ENCODE assay signal across 1 cellular context in genomic region chr12:45989277-45989856, GRCh38.
A peak's percentile ranks its signal among the peaks of the same experiment; 100 is the strongest.
TF ChIP-seq lines count a peak whose summit lies in the region.

No MANE protein-coding gene starts in this region.

TF ChIP-seq in HepG2, 621 proteins besides CTCF, POLR2A, EP300 and RAD21 (continued from another document):
- TF ChIP-seq CENPBD1 (CRISPR knock-in tag; IDR thresholded peaks at IDR 0.05; ENCODE audit: borderline replicate concordance, low read depth) (0 out of 2 replicates have a peak, but pooled peaks have one; percentile 3), EZH2 (conservative IDR thresholded peaks at IDR 0.05; ENCODE audit: low read depth, low read length) (no peak), ADNP (CRISPR knock-in tag; IDR thresholded peaks at IDR 0.05) (no peak), SIN3A (IDR thresholded peaks at IDR 0.05; ENCODE audit: borderline replicate concordance, low read depth, low read length) (no peak), ZBTB46 (CRISPR knock-in tag; IDR thresholded peaks at IDR 0.05; ENCODE audit: borderline replicate concordance) (0 out of 2 replicates have a peak, but pooled peaks have one; percentile 61), ZFP36L1 (CRISPR knock-in tag; IDR thresholded peaks at IDR 0.05) (0 out of 2 replicates have a peak, but pooled peaks have one; percentile 24), CBFB (CRISPR knock-in tag; IDR thresholded peaks at IDR 0.05) (no peak), ZNF260 (CRISPR knock-in tag; IDR thresholded peaks at IDR 0.05; ENCODE audit: borderline replicate concordance, low read depth) (no peak), ZNF800 (CRISPR knock-in tag; IDR thresholded peaks at IDR 0.05) (0 out of 2 replicates have a peak, but pooled peaks have one; percentile 0), TCF7 (IDR thresholded peaks at IDR 0.05; ENCODE audit: low read depth) (0 out of 2 replicates have a peak, but pooled peaks have one; percentile 26), ZBTB2 (CRISPR knock-in tag; IDR thresholded peaks at IDR 0.05; ENCODE audit: low read depth) (no peak), HOXA5 (CRISPR knock-in tag; IDR thresholded peaks at IDR 0.05) (0 out of 2 replicates have a peak, but pooled peaks have one; percentile 47), CREB1 (IDR thresholded peaks at IDR 0.05) (no peak), CREB1 (CRISPR knock-in tag; IDR thresholded peaks at IDR 0.05) (0 out of 2 replicates have a peak, but pooled peaks have one; percentile 65), PAXIP1 (CRISPR knock-in tag; conservative IDR thresholded peaks at IDR 0.05) (no peak), ETV5 (CRISPR knock-in tag; IDR thresholded peaks at IDR 0.05; ENCODE audit: borderline replicate concordance) (no peak), ZNF646 (CRISPR knock-in tag; IDR thresholded peaks at IDR 0.05) (no peak), HINFP (CRISPR knock-in tag; IDR thresholded peaks at IDR 0.05; ENCODE audit: low read depth) (0 out of 2 replicates have a peak, but pooled peaks have one; percentile 55), NR2F6 (IDR thresholded peaks at IDR 0.05) (0 out of 2 replicates have a peak, but pooled peaks have one; percentile 13), NR2F6 (CRISPR knock-in tag; IDR thresholded peaks at IDR 0.05) (peak; percentile 48; the same call in 1 of the 2 replicates), SATB2 (CRISPR knock-in tag; IDR thresholded peaks at IDR 0.05) (peak; percentile 44; the same call in 1 of the 2 replicates), ZNF496 (CRISPR knock-in tag; IDR thresholded peaks at IDR 0.05; ENCODE audit: insufficient replicate concordance) (no peak), ZNF784 (CRISPR knock-in tag; IDR thresholded peaks at IDR 0.05; ENCODE audit: borderline replicate concordance) (no peak), SOX13 (IDR thresholded peaks at IDR 0.05) (no peak), SOX13 (CRISPR knock-in tag; conservative IDR thresholded peaks at IDR 0.05 in 1 of 2, IDR thresholded peaks at IDR 0.05 in 1 of 2) (0 out of 4 replicates have a peak, but pooled peaks of 1 of the 2 experiments have one; percentile 16), ZNF503 (CRISPR knock-in tag; IDR thresholded peaks at IDR 0.05) (0 out of 2 replicates have a peak, but pooled peaks have one; percentile 34), TFAP4 (IDR thresholded peaks at IDR 0.05; ENCODE audit: borderline replicate concordance, low read depth) (0 out of 2 replicates have a peak, but pooled peaks have one; percentile 16), ZZZ3 (CRISPR knock-in tag; IDR thresholded peaks at IDR 0.05; ENCODE audit: borderline replicate concordance) (peak; percentile 64; the same call in 1 of the 2 replicates)
TF ChIP-seq in HepG2: peak in this region for 14.
